ENCODE assay signal across 24 cellular contexts in the genomic region with DNA sequence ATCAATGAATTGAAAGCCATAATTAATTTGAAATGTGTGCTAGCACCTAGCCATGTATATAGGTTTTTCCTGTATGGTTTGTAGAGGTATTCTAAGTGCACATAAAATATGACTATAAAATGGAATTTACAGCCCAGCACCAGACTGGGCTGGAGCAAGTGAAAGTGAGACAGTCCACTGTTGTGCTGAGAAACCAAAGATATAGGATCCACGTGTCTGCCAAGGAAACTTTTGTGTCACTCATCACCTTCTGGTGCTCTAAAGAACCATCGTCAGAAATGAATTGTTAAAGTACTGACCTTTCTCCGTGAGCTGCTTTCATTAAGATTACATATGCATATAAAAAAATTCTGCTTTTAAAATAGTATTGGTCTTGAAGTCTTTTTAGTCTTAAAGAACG.
"Had no signal": no experiment of that assay in that cellular context is flagged by ENCODE, and none has a peak within 500 bp of the region (broad histone marks: within the 10 kb centered on the region; RNA-seq: fewer than 3 reads in every experiment).

No MANE protein-coding gene starts in this region.

- H3K4me1 ChIP-seq: esophagus squamous epithelium, gastroesophageal sphincter, lower lobe of right lung, parathyroid adenoma, prostate gland, tibial artery, uterus had no signal

- H3K27me3 ChIP-seq: gastroesophageal sphincter, spleen, tibial artery, upper lobe of left lung, uterus had no signal

- H3K4me1 Mint-ChIP-seq: naive thymus-derived CD4-positive, alpha-beta T cell; stimulated activated memory B cell treated with anti-CD40 and anti-IgM and Interleukin-4, amounts not matched to agents 10 μg/mL and 1 μg/mL and 100 μg/mL, for 72 hours had no signal

- H3K4me3 Mint-ChIP-seq: dendritic cell treated with granulocyte-macrophage colony-stimulating factor and Interleukin-4, amounts not matched to agents 40 ng/mL and 50 ng/mL, for 4 days; effector memory CD8-positive, alpha-beta T cell; naive thymus-derived CD4-positive, alpha-beta T cell; nephron progenitor cell; stimulated activated memory B cell treated with anti-CD40 and anti-IgM and Interleukin-4, amounts not matched to agents 10 μg/mL and 1 μg/mL and 100 μg/mL, for 72 hours; stimulated activated naive CD8-positive, alpha-beta T cell treated with anti-CD3 and anti-CD28 coated beads, Interleukin-15, Interleukin-2, amounts not matched to agents 100 ng/mL and 50 ng/mL, for 24 hours had no signal

- H3K27ac ChIP-seq: epithelial cell of prostate, esophagus squamous epithelium, gastroesophageal sphincter, lower lobe of right lung, parathyroid adenoma, prostate gland, spleen, tibial artery, upper lobe of left lung, uterus had no signal

- H3K79me2 ChIP-seq: parathyroid adenoma had no signal

- H3K36me3 ChIP-seq: esophagus squamous epithelium, gastroesophageal sphincter, lower lobe of right lung, prostate gland, spleen, tibial artery, upper lobe of left lung, uterus had no signal

- ATAC-seq: effector memory CD8-positive, alpha-beta T cell; gastroesophageal sphincter; left lobe of liver; lower lobe of right lung; naive thymus-derived CD4-positive, alpha-beta T cell; sciatic nerve; stimulated activated memory B cell treated with anti-CD40 and anti-IgM and Interleukin-4, amounts not matched to agents 10 μg/mL and 1 μg/mL and 100 μg/mL, for 72 hours had no signal

- H3K27ac Mint-ChIP-seq: dendritic cell treated with granulocyte-macrophage colony-stimulating factor and Interleukin-4, amounts not matched to agents 40 ng/mL and 50 ng/mL, for 4 days; effector memory CD8-positive, alpha-beta T cell; naive thymus-derived CD4-positive, alpha-beta T cell; nephron progenitor cell; stimulated activated memory B cell treated with anti-CD40 and anti-IgM and Interleukin-4, amounts not matched to agents 10 μg/mL and 1 μg/mL and 100 μg/mL, for 72 hours; stimulated activated naive CD8-positive, alpha-beta T cell treated with anti-CD3 and anti-CD28 coated beads, Interleukin-15, Interleukin-2, amounts not matched to agents 100 ng/mL and 50 ng/mL, for 24 hours had no signal

- H3K9ac ChIP-seq: parathyroid adenoma had no signal

- H3K27me3 Mint-ChIP-seq: dendritic cell treated with granulocyte-macrophage colony-stimulating factor and Interleukin-4, amounts not matched to agents 40 ng/mL and 50 ng/mL, for 4 days; effector memory CD8-positive, alpha-beta T cell; stimulated activated naive CD8-positive, alpha-beta T cell treated with anti-CD3 and anti-CD28 coated beads, Interleukin-15, Interleukin-2, amounts not matched to agents 100 ng/mL and 50 ng/mL, for 24 hours had no signal

- H3K9me3 ChIP-seq: esophagus squamous epithelium, gastroesophageal sphincter, lower lobe of right lung, prostate gland, spleen, tibial artery, upper lobe of left lung, uterus had no signal

- H3K9me3 Mint-ChIP-seq: nephron progenitor cell had no signal

- H3K4me3 ChIP-seq: esophagus squamous epithelium, gastroesophageal sphincter, lower lobe of right lung, prostate gland, spleen, tibial artery, upper lobe of left lung, uterus had no signal

- H2AFZ ChIP-seq: parathyroid adenoma had no signal

- H3K36me3 Mint-ChIP-seq: stimulated activated memory B cell treated with anti-CD40 and anti-IgM and Interleukin-4, amounts not matched to agents 10 μg/mL and 1 μg/mL and 100 μg/mL, for 72 hours had no signal

- DNase-seq: effector memory CD8-positive, alpha-beta T cell; esophagus squamous epithelium; foreskin fibroblast; hippocampal formation; lower lobe of right lung; mesenchymal stem cell; naive thymus-derived CD4-positive, alpha-beta T cell; nephron progenitor cell; spleen; stimulated activated CD4-positive, alpha-beta T cell treated with anti-CD3 and anti-CD28 coated beads, Interleukin-15, amount 100 ng/mL, for 24 hours; stimulated activated CD4-positive, alpha-beta T cell treated with anti-CD3 and anti-CD28 coated beads, Interleukin-1b, Interleukin-23, amount 100 ng/mL, for 48 hours; stimulated activated CD4-positive, alpha-beta T cell treated with anti-CD3 and anti-CD28 coated beads, Interleukin-4, amount 100 ng/mL, for 24 hours; tibial artery; upper lobe of left lung; uterus had no signal
